In the genomic region with DNA sequence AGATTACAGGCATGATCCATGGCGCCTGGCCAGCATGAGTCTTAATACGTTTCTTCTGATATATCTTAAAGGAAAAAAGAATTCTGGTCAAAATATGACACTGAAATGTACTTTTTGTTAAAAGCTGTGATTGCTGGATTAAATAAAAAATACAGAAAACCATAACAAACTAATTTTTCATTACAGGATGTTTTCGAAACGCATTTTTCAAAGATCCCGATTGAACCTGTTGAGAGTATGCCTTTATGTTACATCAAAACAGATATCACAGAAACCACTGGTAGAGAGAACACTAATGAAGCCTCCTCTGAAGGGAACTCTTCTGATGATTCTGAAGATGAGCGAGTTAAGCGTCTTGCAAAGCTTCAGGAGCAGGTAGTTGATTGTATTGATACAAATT, we compare ENCODE assay signal across 32 cellular contexts. TPM values are rescaled to one million over a fixed set of nuclear protein-coding genes. Genes with fewer than 3 reads are reported as not detected.
"Had no signal": no experiment of that assay in that cellular context is flagged by ENCODE, and none has a peak within 500 bp of the region (broad histone marks: within the 10 kb centered on the region; RNA-seq: fewer than 3 reads in every experiment).

No MANE protein-coding gene starts in this region.

- H3K36me3 ChIP-seq: stomach, suprapubic skin, thoracic aorta, thyroid gland, tibial artery, tibial nerve, transverse colon, upper lobe of left lung, upper lobe of right lung, uterus, vagina had no signal

- H3K27ac ChIP-seq: stomach, suprapubic skin, testis, thoracic aorta, thyroid gland, tibial artery, tibial nerve, transverse colon, upper lobe of left lung, upper lobe of right lung, uterus, vagina had no signal

- H3K4me1 Mint-ChIP-seq: stimulated activated effector memory CD8-positive, alpha-beta T cell treated with anti-CD3 and anti-CD28 coated beads, Interleukin-12 subunit alpha, Interleukin-12 subunit beta, amount 100 ng/mL, for 72 hours; stimulated activated memory B cell treated with anti-CD40 and anti-IgM and Interleukin-4, amounts not matched to agents 10 μg/mL and 1 μg/mL and 100 μg/mL, for 72 hours; stimulated activated naive B cell treated with anti-CD40 and anti-IgM and Interleukin-4, amounts not matched to agents 10 μg/mL and 1 μg/mL and 100 μg/mL, for 72 hours; stimulated activated naive CD8-positive, alpha-beta T cell treated with anti-CD3 and anti-CD28 coated beads, Interleukin-15, amount 100 ng/mL, for 72 hours had no signal

- H3K36me3 Mint-ChIP-seq: stimulated activated effector memory CD8-positive, alpha-beta T cell treated with anti-CD3 and anti-CD28 coated beads, Interleukin-12 subunit alpha, Interleukin-12 subunit beta, amount 100 ng/mL, for 72 hours; stimulated activated memory B cell treated with anti-CD40 and anti-IgM and Interleukin-4, amounts not matched to agents 10 μg/mL and 1 μg/mL and 100 μg/mL, for 72 hours; stimulated activated naive B cell treated with anti-CD40 and anti-IgM and Interleukin-4, amounts not matched to agents 10 μg/mL and 1 μg/mL and 100 μg/mL, for 72 hours; type B pancreatic cell had no signal

- FAIRE-seq: urothelium cell line had no signal

- H3K27me3 Mint-ChIP-seq: stimulated activated memory B cell treated with anti-CD40 and anti-IgM and Interleukin-4, amounts not matched to agents 10 μg/mL and 1 μg/mL and 100 μg/mL, for 72 hours; stimulated activated naive B cell treated with anti-CD40 and anti-IgM and Interleukin-4, amounts not matched to agents 10 μg/mL and 1 μg/mL and 100 μg/mL, for 72 hours; type B pancreatic cell had no signal

- H3K4me3 Mint-ChIP-seq: stimulated activated effector memory CD8-positive, alpha-beta T cell treated with anti-CD3 and anti-CD28 coated beads, Interleukin-12 subunit alpha, Interleukin-12 subunit beta, amount 100 ng/mL, for 72 hours; stimulated activated memory B cell treated with anti-CD40 and anti-IgM and Interleukin-4, amounts not matched to agents 10 μg/mL and 1 μg/mL and 100 μg/mL, for 72 hours; stimulated activated naive B cell treated with anti-CD40 and anti-IgM and Interleukin-4, amounts not matched to agents 10 μg/mL and 1 μg/mL and 100 μg/mL, for 72 hours; stimulated activated naive CD8-positive, alpha-beta T cell treated with anti-CD3 and anti-CD28 coated beads, Interleukin-15, amount 100 ng/mL, for 72 hours; stimulated activated naive CD8-positive, alpha-beta T cell treated with anti-CD3 and anti-CD28 coated beads, Interleukin-15, Interleukin-2, amounts not matched to agents 100 ng/mL and 50 ng/mL, for 24 hours; type B pancreatic cell had no signal

- ATAC-seq: stimulated activated effector memory CD8-positive, alpha-beta T cell treated with anti-CD3 and anti-CD28 coated beads, Interleukin-12 subunit alpha, Interleukin-12 subunit beta, amount 100 ng/mL, for 72 hours; stimulated activated memory B cell treated with anti-CD40 and anti-IgM and Interleukin-4, amounts not matched to agents 10 μg/mL and 1 μg/mL and 100 μg/mL, for 72 hours; stimulated activated naive B cell treated with anti-CD40 and anti-IgM and Interleukin-4, amounts not matched to agents 10 μg/mL and 1 μg/mL and 100 μg/mL, for 72 hours; stimulated activated naive CD8-positive, alpha-beta T cell treated with anti-CD3 and anti-CD28 coated beads, Interleukin-15, amount 100 ng/mL, for 72 hours; stimulated activated naive CD8-positive, alpha-beta T cell treated with anti-CD3 and anti-CD28 coated beads, Interleukin-15, Interleukin-2, amounts not matched to agents 100 U/mL and 50 U/mL, for 24 hours; upper lobe of right lung had no signal

- H3K4me3 ChIP-seq: stomach, suprapubic skin, thoracic aorta, thyroid gland, tibial artery, tibial nerve, transverse colon, upper lobe of left lung, upper lobe of right lung, uterus, vagina had no signal

- H3K27me3 ChIP-seq: stomach, suprapubic skin, testis, thyroid gland, tibial artery, tibial nerve, transverse colon, upper lobe of left lung, upper lobe of right lung, uterus, vagina had no signal

- H3K9me3 ChIP-seq: stomach, suprapubic skin, testis, thoracic aorta, thyroid gland, tibial artery, tibial nerve, transverse colon, upper lobe of left lung, upper lobe of right lung, uterus, vagina had no signal

- H3K9me3 Mint-ChIP-seq: stimulated activated effector memory CD8-positive, alpha-beta T cell treated with anti-CD3 and anti-CD28 coated beads, Interleukin-12 subunit alpha, Interleukin-12 subunit beta, amount 100 ng/mL, for 72 hours; stimulated activated memory B cell treated with anti-CD40 and anti-IgM and Interleukin-4, amounts not matched to agents 10 μg/mL and 1 μg/mL and 100 μg/mL, for 72 hours; stimulated activated naive B cell treated with anti-CD40 and anti-IgM and Interleukin-4, amounts not matched to agents 10 μg/mL and 1 μg/mL and 100 μg/mL, for 72 hours; stimulated activated naive CD8-positive, alpha-beta T cell treated with anti-CD3 and anti-CD28 coated beads, Interleukin-15, amount 100 ng/mL, for 72 hours; stimulated activated naive CD8-positive, alpha-beta T cell treated with anti-CD3 and anti-CD28 coated beads, Interleukin-15, Interleukin-2, amounts not matched to agents 100 ng/mL and 50 ng/mL, for 24 hours; type B pancreatic cell had no signal

- H3K27ac Mint-ChIP-seq: stimulated activated effector memory CD8-positive, alpha-beta T cell treated with anti-CD3 and anti-CD28 coated beads, Interleukin-12 subunit alpha, Interleukin-12 subunit beta, amount 100 ng/mL, for 72 hours; stimulated activated memory B cell treated with anti-CD40 and anti-IgM and Interleukin-4, amounts not matched to agents 10 μg/mL and 1 μg/mL and 100 μg/mL, for 72 hours; stimulated activated naive B cell treated with anti-CD40 and anti-IgM and Interleukin-4, amounts not matched to agents 10 μg/mL and 1 μg/mL and 100 μg/mL, for 72 hours; stimulated activated naive CD8-positive, alpha-beta T cell treated with anti-CD3 and anti-CD28 coated beads, Interleukin-15, amount 100 ng/mL, for 72 hours; stimulated activated naive CD8-positive, alpha-beta T cell treated with anti-CD3 and anti-CD28 coated beads, Interleukin-15, Interleukin-2, amounts not matched to agents 100 ng/mL and 50 ng/mL, for 24 hours; type B pancreatic cell had no signal

- DNase-seq: stimulated activated CD4-positive, alpha-beta T cell treated with anti-CD3 and anti-CD28 coated beads, Interleukin-2, amount 100 ng/mL, for 48 hours; stimulated activated CD4-positive, alpha-beta T cell treated with anti-CD3 and anti-CD28 coated beads, Interleukin-4, amount 100 ng/mL, for 1 hour; stimulated activated CD4-positive, alpha-beta T cell treated with anti-CD3 and anti-CD28 coated beads, Interleukin-4, amount 100 ng/mL, for 24 hours; stimulated activated CD4-positive, alpha-beta T cell treated with anti-CD3 and anti-CD28 coated beads, Interleukin-4, amount 100 ng/mL, for 4 hours; stimulated activated CD8-positive, alpha-beta memory T cell treated with anti-CD3 and anti-CD28 coated beads, Interleukin-4, amount 100 ng/mL, for 48 hours; stimulated activated naive B cell treated with anti-CD40 and anti-IgM and Interleukin-4, amounts not matched to agents 10 μg/mL and 1 μg/mL and 100 μg/mL, for 72 hours; stimulated activated naive CD4-positive, alpha-beta T cell; stimulated activated naive CD4-positive, alpha-beta T cell treated with Interleukin-2 at 50 U/mL for 16 hours; stimulated activated naive CD8-positive, alpha-beta T cell treated with anti-CD3 and anti-CD28 coated beads, Interleukin-15, amount 100 ng/mL, for 72 hours; stimulated activated naive CD8-positive, alpha-beta T cell treated with anti-CD3 and anti-CD28 coated beads, Interleukin-15, Interleukin-2, amounts not matched to agents 100 U/mL and 50 U/mL, for 24 hours; stomach; substantia nigra; testis; thyroid gland; tibial artery; transverse colon; trophoblast cell; upper lobe of left lung; upper lobe of right lung; uterus had no signal

- H3K4me1 ChIP-seq: stomach, suprapubic skin, testis, thyroid gland, tibial artery, tibial nerve, transverse colon, upper lobe of left lung, upper lobe of right lung, uterus, vagina had no signal

RNA-seq across cellular contexts. Expression of gene BRDT, which starts 30.2 kb away (rescaled TPM):
- total RNA-seq: stomach, suprapubic skin, temporal lobe, thoracic aorta, transverse colon, upper lobe of left lung, upper lobe of right lung, ureter, urinary bladder, vagina had no signal
- polyA plus RNA-seq: stomach, urinary bladder had no signal

RNA-seq across cellular contexts. Expression of gene EPHX4, which starts 50.4 kb away (rescaled TPM):
- total RNA-seq: vagina had no signal
